Comparison of ENCODE assay signal across 9 cellular contexts in the genomic region with DNA sequence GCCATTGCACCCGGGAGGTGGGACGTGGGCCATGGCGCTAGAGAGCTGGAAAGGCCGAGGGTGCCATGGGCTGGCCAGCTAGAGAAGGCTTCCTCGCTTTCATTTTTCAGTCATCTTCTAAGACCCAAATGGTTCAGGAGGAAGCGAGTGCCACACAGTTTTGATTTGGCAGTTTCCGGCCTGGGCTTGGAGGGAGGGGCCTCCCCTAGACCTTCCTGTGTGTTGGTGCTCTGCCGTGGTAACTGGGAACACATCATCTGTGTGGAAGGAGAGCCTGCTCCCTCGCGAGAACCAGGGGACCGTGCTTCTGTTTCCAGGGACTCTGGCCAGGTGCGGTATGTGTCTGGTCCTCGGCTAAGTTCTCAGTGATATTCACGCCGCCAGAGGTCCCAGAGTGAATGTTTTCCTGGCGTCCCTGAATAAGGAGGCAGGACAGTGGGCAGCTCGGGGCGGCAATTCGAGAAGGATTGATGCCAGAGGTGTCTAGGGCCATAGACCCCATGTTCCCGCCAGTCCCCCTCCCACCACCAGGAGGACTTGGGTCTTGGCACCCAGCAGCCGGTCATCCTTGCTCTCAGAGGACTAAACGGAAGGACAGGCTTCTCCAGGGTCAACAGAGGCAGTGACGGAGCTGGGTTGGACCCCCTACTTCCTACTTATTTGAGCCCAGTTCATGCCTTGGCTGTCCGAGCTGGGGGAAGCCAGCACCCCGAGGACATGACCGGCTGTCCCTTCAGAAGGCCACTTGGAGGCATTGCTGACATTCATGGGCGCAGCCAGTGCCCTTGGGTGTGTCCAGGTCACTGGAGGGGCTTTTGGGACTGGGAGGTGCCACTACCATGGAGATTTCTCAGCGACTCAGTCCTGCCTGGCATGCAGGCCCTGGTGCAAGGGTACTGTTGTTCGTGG. TPM values are rescaled to one million over a fixed set of nuclear protein-coding genes. Genes with fewer than 3 reads are reported as not detected.
DNase-seq lines count a peak whose midpoint lies in the region; ATAC-seq lines count a peak whose summit lies in the region.
"Had no signal": no experiment of that assay in that cellular context is flagged by ENCODE, and none has a peak within 500 bp of the region (broad histone marks: within the 10 kb centered on the region; RNA-seq: fewer than 3 reads in every experiment).

No MANE protein-coding gene starts in this region.

- peak overlapping the region; percentile 84 to 98 (median 96) for H3K27ac Mint-ChIP-seq in immature natural killer cell

- ATAC-seq in stimulated activated naive CD8-positive, alpha-beta T cell treated with anti-CD3 and anti-CD28 coated beads, Interleukin-15, Interleukin-2, amounts not matched to agents 100 U/mL and 50 U/mL, for 24 hours: peak; percentile 11
- ATAC-seq in HG03045 (IDR thresholded peaks at IDR 0.05; ENCODE audit: unreplicated experiment) (no peak), HG02840 (IDR thresholded peaks at IDR 0.05; ENCODE audit: low FRiP score, unreplicated experiment) (no peak)
- ATAC-seq: esophagus mucosa had no signal

- peaks cover 5 to 20% (median 9%) of the 10 kb centered on the region in 3 donors for H3K27me3 Mint-ChIP-seq in immature natural killer cell (ENCODE audit: low read depth in 3 of 3)

- peaks cover 0 to 7% (median 0%) of the 10 kb centered on the region in 3 donors for H3K36me3 Mint-ChIP-seq in immature natural killer cell

- peak; percentile 27 for DNase-seq in M059J (ENCODE audit: low read depth)
- peak; percentile 59 for DNase-seq in activated T-cell treated with anti-CD3 and anti-CD28 coated beads, Interleukin-2, amount 50 U/mL, for 1 hour
- peak; percentile 66 to 69 (median 67) for DNase-seq in immature natural killer cell
- DNase-seq in stimulated activated naive CD8-positive, alpha-beta T cell treated with anti-CD3 and anti-CD28 coated beads, Interleukin-15, Interleukin-2, amounts not matched to agents 100 U/mL and 50 U/mL, for 24 hours: peak; percentile 59
- DNase-seq in NCI-H2081 treated with DMSO at 0.1 percent for 48 hours (lab: John Stamatoyannopoulos, UW): no peak
- no peak for DNase-seq in NCI-H1436 treated with DMSO at 0.1 percent for 48 hours (lab: John Stamatoyannopoulos, UW)

- H3K4me3 Mint-ChIP-seq in immature natural killer cell: peak overlapping the region; percentile 91 to 98 (median 97)

- H3K9me3 Mint-ChIP-seq in immature natural killer cell: no peaks in the 10 kb centered on the region

- peaks cover 44 to 54% of the 10 kb centered on the region in 2 donors for H3K4me1 Mint-ChIP-seq in immature natural killer cell

RNA-seq across cellular contexts. Expression of a gene that starts 2.7 kb away (rescaled TPM):
- 5.4 and 7.8 TPM in 2 replicates for total RNA-seq in M059J (2014; rRNA removed; shearing (Covaris generic))
- 1 to 10 TPM in 1 of 3 donors, under 1 TPM in 2; 0.59 to 1.4 (median 1.00) TPM for polyA plus RNA-seq in immature natural killer cell

RNA-seq across cellular contexts. Expression of a gene that starts 50.7 kb away (rescaled TPM):
- 9.2 and 13.7 TPM in 2 replicates for total RNA-seq in M059J (2014; rRNA removed; shearing (Covaris generic))
- polyA plus RNA-seq in immature natural killer cell: 10 to 100 TPM; 26.1 to 73.8 (median 42.7) TPM

Comparison
In these comparisons a context has a peak if more than half of its experiments do, and no peak if none do; other contexts are left out.
1. DNase-seq: peak in M059J (single experiment), activated T-cell treated with anti-CD3 and anti-CD28 coated beads, Interleukin-2, amount 50 U/mL, for 1 hour (single experiment), immature natural killer cell (3 of 3) and stimulated activated naive CD8-positive, alpha-beta T cell treated with anti-CD3 and anti-CD28 coated beads, Interleukin-15, Interleukin-2, amounts not matched to agents 100 U/mL and 50 U/mL, for 24 hours (single experiment); none in NCI-H2081 treated with DMSO at 0.1 percent for 48 hours (single experiment) and NCI-H1436 treated with DMSO at 0.1 percent for 48 hours (single experiment).